Comparison of ENCODE assay signal across 19 cellular contexts in genomic region chr14:46651526-46652144, GRCh38. TPM values are rescaled to one million over a fixed set of nuclear protein-coding genes. Genes with fewer than 3 reads are reported as not detected.
DNase-seq lines count a peak whose midpoint lies in the region; ATAC-seq, FAIRE-seq and TF ChIP-seq lines count a peak whose summit lies in the region.
"Had no signal": no experiment of that assay in that cellular context is flagged by ENCODE, and none has a peak within 500 bp of the region (broad histone marks: within the 10 kb centered on the region; RNA-seq: fewer than 3 reads in every experiment).

RPL10L (minus strand) TSS chr14:46651781; CDS start chr14:46651736, 45 bp downstream.

- H3K4me1 ChIP-seq in OCI-LY3 (ENCODE audit: low read length), result peaks cover 36% of the 10 kb centered on the region
- no peaks in the 10 kb centered on the region for H3K4me1 ChIP-seq in psoas muscle
- H3K4me1 ChIP-seq: ascending aorta, suprapubic skin had no signal

- DNase-seq in activated CD4-positive, alpha-beta T cell treated with anti-CD3 and anti-CD28 coated beads for 48 hours, result peak; percentile 4
- DNase-seq in activated CD4-positive, alpha-beta T cell treated with anti-CD3 and anti-CD28 coated beads, Interleukin-2, amount 10 ng/mL, durations not matched to agents 7 days and 5 days, result no peak
- DNase-seq in erythroblast (lab: John Stamatoyannopoulos, UW), result peak; percentile 3 to 24
- no peak for DNase-seq in type B pancreatic cell (ENCODE audit: extremely low spot score, unreplicated experiment)
- no peak for DNase-seq in RCC 7860 (ENCODE audit: low spot score)
- no peak for DNase-seq in HCEC 1CT
- no peak for DNase-seq in psoas muscle
- DNase-seq: activated CD4-positive, alpha-beta memory T cell treated with anti-CD3 and anti-CD28 coated beads, Interleukin-2, amount 10 ng/mL, durations not matched to agents 7 days and 5 days; activated effector memory CD4-positive, alpha-beta T cell treated with anti-CD3 and anti-CD28 coated beads, Interleukin-2, amount 50 U/mL, for 16 hours; NCI-H1092 treated with DMSO at 0.1 percent for 48 hours; NCI-H446; occipital lobe; stimulated activated CD4-positive, alpha-beta T cell treated with anti-CD3 and anti-CD28 coated beads, Interleukin-12 subunit alpha, Interleukin-12 subunit beta, amount 100 ng/mL, for 4 hours had no signal

- H3K4me3 ChIP-seq in OCI-LY3 (ENCODE audit: low read length) (no peak within 1 kb of the TSS), psoas muscle (no peak within 1 kb of the TSS)
- H3K4me3 ChIP-seq: ascending aorta, suprapubic skin had no signal

- no peak within 1 kb of the TSS for H3K4me3 Mint-ChIP-seq in activated CD4-positive, alpha-beta T cell treated with anti-CD3 and anti-CD28 coated beads, Interleukin-2, amount 10 ng/mL, durations not matched to agents 7 days and 5 days
- H3K4me3 Mint-ChIP-seq in type B pancreatic cell, result no peak within 1 kb of the TSS
- H3K4me3 Mint-ChIP-seq: activated CD4-positive, alpha-beta memory T cell treated with anti-CD3 and anti-CD28 coated beads, Interleukin-2, amount 10 ng/mL, durations not matched to agents 7 days and 5 days; memory B cell had no signal

- no peaks in the 10 kb centered on the region for H3K27me3 ChIP-seq in OCI-LY3 (ENCODE audit: low read depth, low read length)
- no peaks in the 10 kb centered on the region for H3K27me3 ChIP-seq in psoas muscle (ENCODE audit: insufficient read depth in 3 of 3, low read length in 2 of 3)
- H3K27me3 ChIP-seq: ascending aorta, suprapubic skin had no signal

- intact Hi-C loops in psoas muscle (cut with DNase I), result no loop called here

- H3K27me3 Mint-ChIP-seq in activated CD4-positive, alpha-beta T cell treated with anti-CD3 and anti-CD28 coated beads, Interleukin-2, amount 10 ng/mL, durations not matched to agents 7 days and 5 days, result no peaks in the 10 kb centered on the region
- H3K27me3 Mint-ChIP-seq in type B pancreatic cell, result no peaks in the 10 kb centered on the region
- H3K27me3 Mint-ChIP-seq: activated CD4-positive, alpha-beta memory T cell treated with anti-CD3 and anti-CD28 coated beads, Interleukin-2, amount 10 ng/mL, durations not matched to agents 7 days and 5 days; memory B cell had no signal

- CTCF ChIA-PET in activated CD4-positive, alpha-beta T cell treated with anti-CD3 and anti-CD28 coated beads, Interleukin-2, amount 10 ng/mL, durations not matched to agents 7 days and 5 days (lab: Charles Lee), result no interaction called here

- H3K27ac Mint-ChIP-seq in activated CD4-positive, alpha-beta T cell treated with anti-CD3 and anti-CD28 coated beads, Interleukin-2, amount 10 ng/mL, durations not matched to agents 7 days and 5 days, result no peak within 1 kb of the TSS
- H3K27ac Mint-ChIP-seq in type B pancreatic cell, result no peak within 1 kb of the TSS
- H3K27ac Mint-ChIP-seq: activated CD4-positive, alpha-beta memory T cell treated with anti-CD3 and anti-CD28 coated beads, Interleukin-2, amount 10 ng/mL, durations not matched to agents 7 days and 5 days; memory B cell had no signal

- peaks cover 5% of the 10 kb centered on the region for H3K9me3 Mint-ChIP-seq in activated CD4-positive, alpha-beta T cell treated with anti-CD3 and anti-CD28 coated beads, Interleukin-2, amount 10 ng/mL, durations not matched to agents 7 days and 5 days
- H3K9me3 Mint-ChIP-seq in type B pancreatic cell, result no peaks in the 10 kb centered on the region

- peak within 1 kb of the TSS; percentile 59 for H3K4me2 ChIP-seq in OCI-LY3 (ENCODE audit: low read length)

- H3K27ac ChIP-seq in OCI-LY3 (ENCODE audit: low read length), result peak within 1 kb of the TSS; percentile 95
- H3K27ac ChIP-seq in psoas muscle, result no peak within 1 kb of the TSS
- H3K27ac ChIP-seq: ascending aorta, RWPE1, suprapubic skin had no signal

- TF ChIP-seq POLR2A in erythroblast (IDR thresholded peaks at IDR 0.05; ENCODE audit: low read length), result no peak

- ATAC-seq in psoas muscle, result no peak

- peaks cover 10% of the 10 kb centered on the region for H3K36me3 ChIP-seq in OCI-LY3 (replicated peaks; ENCODE audit: low read depth, low read length)
- no peaks in the 10 kb centered on the region for H3K36me3 ChIP-seq in psoas muscle (ENCODE audit: insufficient read depth in 1 of 2, low read depth in 1 of 2)
- H3K36me3 ChIP-seq: ascending aorta, suprapubic skin had no signal

- no peaks in the 10 kb centered on the region for H4K20me1 ChIP-seq in OCI-LY3 (ENCODE audit: insufficient read depth, low read length)

- FAIRE-seq in RCC 7860 (lab: Jason Lieb, UNC), result no peak

- POLR2A ChIA-PET in activated CD4-positive, alpha-beta T cell treated with anti-CD3 and anti-CD28 coated beads, Interleukin-2, amount 10 ng/mL, durations not matched to agents 7 days and 5 days (lab: Charles Lee), result no interaction called here

- H3K36me3 Mint-ChIP-seq in activated CD4-positive, alpha-beta T cell treated with anti-CD3 and anti-CD28 coated beads, Interleukin-2, amount 10 ng/mL, durations not matched to agents 7 days and 5 days (ENCODE audit: low read depth), result no peaks in the 10 kb centered on the region
- H3K36me3 Mint-ChIP-seq in type B pancreatic cell, result no peaks in the 10 kb centered on the region
- H3K36me3 Mint-ChIP-seq: memory B cell had no signal

- H3K79me2 ChIP-seq in OCI-LY3 (ENCODE audit: low read length), result no peaks in the 10 kb centered on the region

- 94 to 95% (median 94%) methylated on average over 36 of the region's 36 CpGs for WGBS in psoas muscle, 3 donors

- no peak within 1 kb of the TSS for H2AFZ ChIP-seq in OCI-LY3 (ENCODE audit: low read depth, low read length)

- H3K9me3 ChIP-seq in OCI-LY3 (ENCODE audit: insufficient read depth, low read length) (no peaks in the 10 kb centered on the region), psoas muscle (no peaks in the 10 kb centered on the region)
- H3K9me3 ChIP-seq: ascending aorta, suprapubic skin had no signal

- peak within 1 kb of the TSS; percentile 56 for H3K9ac ChIP-seq in OCI-LY3 (ENCODE audit: low read length)

- H3K4me1 Mint-ChIP-seq in activated CD4-positive, alpha-beta T cell treated with anti-CD3 and anti-CD28 coated beads, Interleukin-2, amount 10 ng/mL, durations not matched to agents 7 days and 5 days, result no peaks in the 10 kb centered on the region
- H3K4me1 Mint-ChIP-seq in type B pancreatic cell (ENCODE audit: unreplicated experiment), result no peaks in the 10 kb centered on the region
- H3K4me1 Mint-ChIP-seq: activated CD4-positive, alpha-beta memory T cell treated with anti-CD3 and anti-CD28 coated beads, Interleukin-2, amount 10 ng/mL, durations not matched to agents 7 days and 5 days; memory B cell had no signal

- TF ChIP-seq CTCF in OCI-LY3 (IDR thresholded peaks at IDR 0.05; ENCODE audit: low read depth, low read length) (peak; percentile 26; the same call in 1 of the 2 replicates), type B pancreatic cell (conservative IDR thresholded peaks at IDR 0.05) (peak; percentile 55), psoas muscle (IDR thresholded peaks at IDR 0.05) (no peak)

RNA-seq across cellular contexts. Expression of gene RPL10L, which starts in this region (rescaled TPM):
- total RNA-seq in activated CD4-positive, alpha-beta T cell treated with anti-CD3 and anti-CD28 coated beads, Interleukin-2, amount 10 ng/mL, durations not matched to agents 7 days and 5 days, result not detected
- total RNA-seq in type B pancreatic cell (ENCODE audit: low replicate concordance) (not detected in 2 replicates), psoas muscle (not detected)
- not detected for polyA plus RNA-seq in psoas muscle
- total RNA-seq: activated CD4-positive, alpha-beta memory T cell treated with anti-CD3 and anti-CD28 coated beads, Interleukin-2, amount 10 ng/mL, durations not matched to agents 7 days and 5 days; ascending aorta; dermis microvascular lymphatic vessel endothelial cell; occipital lobe; suprapubic skin had no signal

Comparison
In these comparisons a context has a peak if more than half of its experiments do, and no peak if none do; other contexts are left out.
1. DNase-seq: peak in activated CD4-positive, alpha-beta T cell treated with anti-CD3 and anti-CD28 coated beads for 48 hours (single experiment) and erythroblast (2 of 2); none in activated CD4-positive, alpha-beta T cell treated with anti-CD3 and anti-CD28 coated beads, Interleukin-2, amount 10 ng/mL, durations not matched to agents 7 days and 5 days (single experiment), type B pancreatic cell (single experiment), RCC 7860 (single experiment), HCEC 1CT (single experiment) and psoas muscle (0 of 2).